Comparison of ENCODE assay signal across 24 cellular contexts in genomic region chr10:27654284-27654683, GRCh38.
"Had no signal": no experiment of that assay in that cellular context is flagged by ENCODE, and none has a peak within 500 bp of the region (broad histone marks: within the 10 kb centered on the region; RNA-seq: fewer than 3 reads in every experiment).

No MANE protein-coding gene starts in this region.

- H3K9me3 ChIP-seq: colonic mucosa, esophagus squamous epithelium, gastrocnemius medialis, heart right ventricle, left lung, lower lobe of right lung, mucosa of descending colon had no signal

- ATAC-seq: effector memory CD8-positive, alpha-beta T cell; esophagus mucosa; gastrocnemius medialis; heart right ventricle; left cardiac atrium; left lung; left ventricle myocardium superior; mucosa of descending colon had no signal

- H3K27me3 ChIP-seq: colonic mucosa, esophagus squamous epithelium, gastrocnemius medialis, heart right ventricle, left lung had no signal

- H3K4me1 ChIP-seq: colonic mucosa, esophagus squamous epithelium, gastrocnemius medialis, heart right ventricle, left lung, lower lobe of right lung had no signal

- H3K27ac ChIP-seq: colonic mucosa, epithelial cell of prostate, esophagus squamous epithelium, gastrocnemius medialis, heart right ventricle, left lung, lower lobe of right lung had no signal

- H3K9me3 Mint-ChIP-seq: dendritic cell treated with granulocyte-macrophage colony-stimulating factor and Interleukin-4, amounts not matched to agents 40 ng/mL and 50 ng/mL, for 4 days; effector memory CD8-positive, alpha-beta T cell had no signal

- H3K36me3 Mint-ChIP-seq: mesothelial cell of epicardium had no signal

- H3K4me3 ChIP-seq: colonic mucosa, esophagus squamous epithelium, gastrocnemius medialis, heart right ventricle, left lung, lower lobe of right lung, mucosa of descending colon had no signal

- H3K4me3 Mint-ChIP-seq: dendritic cell treated with granulocyte-macrophage colony-stimulating factor and Interleukin-4, amounts not matched to agents 40 ng/mL and 50 ng/mL, for 4 days; effector memory CD8-positive, alpha-beta T cell; endodermal cell; mesothelial cell of epicardium had no signal

- H3K27ac Mint-ChIP-seq: endodermal cell, mesothelial cell of epicardium had no signal

- H3K4me1 Mint-ChIP-seq: endodermal cell, mesothelial cell of epicardium had no signal

- H3K36me3 ChIP-seq: colonic mucosa, esophagus squamous epithelium, gastrocnemius medialis, heart right ventricle, left lung, lower lobe of right lung had no signal

- DNase-seq: colonic mucosa; cortex of kidney; effector CD8-positive, alpha-beta T cell; effector memory CD8-positive, alpha-beta T cell; endodermal cell; erythroblast; esophagus squamous epithelium; foreskin fibroblast; foreskin melanocyte; gastrocnemius medialis; glutamatergic neuron; head of caudate nucleus; heart right ventricle; hippocampal formation; left cardiac atrium; left lung; left ventricle myocardium superior; lower lobe of right lung; mesenchymal stem cell; mucosa of descending colon had no signal
